In the genomic region with DNA sequence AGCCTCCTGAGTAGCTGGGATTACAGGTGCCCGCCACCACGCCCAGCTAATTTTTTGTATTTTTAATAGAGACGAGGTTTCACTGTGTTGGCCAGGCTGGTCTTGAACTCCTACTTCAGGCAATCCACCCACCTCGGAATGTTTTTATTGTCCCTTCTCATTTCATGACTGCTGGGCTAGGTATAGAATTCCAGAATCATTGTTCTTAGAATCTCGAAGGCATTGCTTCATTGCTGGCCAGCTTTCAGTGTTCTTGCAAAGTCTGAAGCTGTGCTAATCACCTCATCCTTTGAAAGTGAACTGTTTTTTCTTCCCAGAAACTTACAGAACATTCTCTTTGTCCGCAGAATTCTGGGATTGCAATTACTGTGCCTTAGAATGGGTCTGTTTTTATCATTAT, we compare ENCODE assay signal across 1 cellular context.
TF ChIP-seq lines count a peak whose summit lies in the region.

No MANE protein-coding gene starts in this region.

TF ChIP-seq in endothelial cell of umbilical vein, 7 proteins besides CTCF, POLR2A, EP300 and RAD21:
- no peak for TF ChIP-seq JUN (IDR thresholded peaks at IDR 0.05; ENCODE audit: borderline replicate concordance, insufficient read depth, insufficient read length, low read depth)
- TF ChIP-seq, protein P1, sequence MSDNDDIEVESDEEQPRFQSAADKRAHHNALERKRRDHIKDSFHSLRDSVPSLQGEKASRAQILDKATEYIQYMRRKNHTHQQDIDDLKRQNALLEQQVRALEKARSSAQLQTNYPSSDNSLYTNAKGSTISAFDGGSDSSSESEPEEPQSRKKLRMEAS (IDR thresholded peaks at IDR 0.05; ENCODE audit: insufficient read depth, insufficient read length) = no peak
- no peak for TF ChIP-seq EZH2 (IDR thresholded peaks at IDR 0.05; ENCODE audit: borderline replicate concordance, low read depth, low read length, severe bottlenecking)
- TF ChIP-seq GATA2 (IDR thresholded peaks at IDR 0.05; ENCODE audit: insufficient read depth, insufficient read length, low read depth, low read length) = no peak
- TF ChIP-seq POLR2AphosphoS5 (IDR thresholded peaks at IDR 0.05; ENCODE audit: insufficient read depth, low read depth, low read length) = no peak
- TF ChIP-seq FOS (IDR thresholded peaks at IDR 0.05; ENCODE audit: borderline replicate concordance, insufficient read depth, low read length) = no peak
- no peak for TF ChIP-seq MYC (IDR thresholded peaks at IDR 0.05; ENCODE audit: low read depth, low read length)
